In the genomic region with DNA sequence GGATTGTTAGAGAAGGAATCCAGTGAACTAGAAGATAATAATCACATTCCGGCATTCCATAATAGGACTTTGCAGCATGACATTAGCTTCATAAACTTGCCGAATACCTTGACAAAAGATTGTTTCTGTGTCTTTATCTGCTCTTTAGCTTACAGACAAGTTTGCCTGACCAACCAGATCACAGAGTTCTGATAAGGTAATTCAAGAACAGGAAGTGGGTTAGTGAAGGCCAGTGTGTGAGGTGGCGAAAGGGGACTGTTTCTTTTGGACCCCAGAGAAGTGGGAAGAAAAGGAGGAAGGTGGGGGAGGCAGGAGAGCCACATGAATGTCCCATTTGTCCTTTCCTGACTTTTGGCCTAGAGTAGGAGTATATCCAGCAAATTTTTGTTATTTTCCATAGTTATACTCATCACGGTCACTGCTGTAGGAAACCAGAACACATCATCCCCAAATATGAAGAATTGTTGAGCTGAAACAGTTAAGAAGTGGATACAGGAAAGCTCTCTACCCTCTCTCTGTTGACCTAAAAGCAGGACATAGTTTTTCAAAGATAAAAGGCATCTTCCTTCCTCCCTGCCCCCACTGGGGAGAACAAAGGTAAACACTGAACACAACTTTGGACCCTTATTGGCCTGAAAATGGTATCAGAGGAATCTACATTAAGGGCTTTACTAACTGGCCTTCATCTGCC, we compare ENCODE assay signal across 1 cellular context.
TF ChIP-seq lines count a peak whose summit lies in the region.

No MANE protein-coding gene starts in this region.

TF ChIP-seq in HepG2, 621 proteins besides CTCF, POLR2A, EP300 and RAD21 (continued from another document and continues in another):
- TF ChIP-seq, protein P1, sequence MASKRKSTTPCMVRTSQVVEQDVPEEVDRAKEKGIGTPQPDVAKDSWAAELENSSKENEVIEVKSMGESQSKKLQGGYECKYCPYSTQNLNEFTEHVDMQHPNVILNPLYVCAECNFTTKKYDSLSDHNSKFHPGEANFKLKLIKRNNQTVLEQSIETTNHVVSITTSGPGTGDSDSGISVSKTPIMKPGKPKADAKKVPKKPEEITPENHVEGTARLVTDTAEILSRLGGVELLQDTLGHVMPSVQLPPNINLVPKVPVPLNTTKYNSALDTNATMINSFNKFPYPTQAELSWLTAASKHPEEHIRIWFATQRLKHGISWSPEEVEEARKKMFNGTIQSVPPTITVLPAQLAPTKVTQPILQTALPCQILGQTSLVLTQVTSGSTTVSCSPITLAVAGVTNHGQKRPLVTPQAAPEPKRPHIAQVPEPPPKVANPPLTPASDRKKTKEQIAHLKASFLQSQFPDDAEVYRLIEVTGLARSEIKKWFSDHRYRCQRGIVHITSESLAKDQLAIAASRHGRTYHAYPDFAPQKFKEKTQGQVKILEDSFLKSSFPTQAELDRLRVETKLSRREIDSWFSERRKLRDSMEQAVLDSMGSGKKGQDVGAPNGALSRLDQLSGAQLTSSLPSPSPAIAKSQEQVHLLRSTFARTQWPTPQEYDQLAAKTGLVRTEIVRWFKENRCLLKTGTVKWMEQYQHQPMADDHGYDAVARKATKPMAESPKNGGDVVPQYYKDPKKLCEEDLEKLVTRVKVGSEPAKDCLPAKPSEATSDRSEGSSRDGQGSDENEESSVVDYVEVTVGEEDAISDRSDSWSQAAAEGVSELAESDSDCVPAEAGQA (IDR thresholded peaks at IDR 0.05; ENCODE audit: low read depth): 0 out of 2 replicates have a peak, but pooled peaks have one; percentile 42
- TF ChIP-seq, protein P1 (CRISPR knock-in tag; IDR thresholded peaks at IDR 0.05; ENCODE audit: borderline replicate concordance): no peak
- TF ChIP-seq ZNF589 (CRISPR knock-in tag; conservative IDR thresholded peaks at IDR 0.05) (no peak), ZNF678 (CRISPR knock-in tag; IDR thresholded peaks at IDR 0.05) (no peak), NONO (IDR thresholded peaks at IDR 0.05) (no peak), NONO (CRISPR knock-in tag; conservative IDR thresholded peaks at IDR 0.05) (peak; percentile 49), ZNF773 (CRISPR knock-in tag; IDR thresholded peaks at IDR 0.05; ENCODE audit: borderline replicate concordance) (no peak), ZNF788 (CRISPR knock-in tag; IDR thresholded peaks at IDR 0.05; ENCODE audit: borderline replicate concordance) (peak; percentile 45; the same call in 1 of the 2 replicates), ZNF883 (CRISPR knock-in tag; IDR thresholded peaks at IDR 0.05; ENCODE audit: not compliant biosample characterization) (no peak), MAF1 (CRISPR knock-in tag; IDR thresholded peaks at IDR 0.05; ENCODE audit: borderline replicate concordance) (no peak; the same call in 1 of the 2 replicates), CENPT (CRISPR knock-in tag; IDR thresholded peaks at IDR 0.05; ENCODE audit: low read depth) (no peak), ZNF772 (CRISPR knock-in tag; IDR thresholded peaks at IDR 0.05) (no peak), ATF7-NPFF (CRISPR knock-in tag; IDR thresholded peaks at IDR 0.05; ENCODE audit: low read depth) (peak; percentile 57; the same call in 1 of the 2 replicates), CREB1 (IDR thresholded peaks at IDR 0.05) (no peak), CREB1 (CRISPR knock-in tag; IDR thresholded peaks at IDR 0.05) (peak; percentile 75)
- TF ChIP-seq, protein P2, sequence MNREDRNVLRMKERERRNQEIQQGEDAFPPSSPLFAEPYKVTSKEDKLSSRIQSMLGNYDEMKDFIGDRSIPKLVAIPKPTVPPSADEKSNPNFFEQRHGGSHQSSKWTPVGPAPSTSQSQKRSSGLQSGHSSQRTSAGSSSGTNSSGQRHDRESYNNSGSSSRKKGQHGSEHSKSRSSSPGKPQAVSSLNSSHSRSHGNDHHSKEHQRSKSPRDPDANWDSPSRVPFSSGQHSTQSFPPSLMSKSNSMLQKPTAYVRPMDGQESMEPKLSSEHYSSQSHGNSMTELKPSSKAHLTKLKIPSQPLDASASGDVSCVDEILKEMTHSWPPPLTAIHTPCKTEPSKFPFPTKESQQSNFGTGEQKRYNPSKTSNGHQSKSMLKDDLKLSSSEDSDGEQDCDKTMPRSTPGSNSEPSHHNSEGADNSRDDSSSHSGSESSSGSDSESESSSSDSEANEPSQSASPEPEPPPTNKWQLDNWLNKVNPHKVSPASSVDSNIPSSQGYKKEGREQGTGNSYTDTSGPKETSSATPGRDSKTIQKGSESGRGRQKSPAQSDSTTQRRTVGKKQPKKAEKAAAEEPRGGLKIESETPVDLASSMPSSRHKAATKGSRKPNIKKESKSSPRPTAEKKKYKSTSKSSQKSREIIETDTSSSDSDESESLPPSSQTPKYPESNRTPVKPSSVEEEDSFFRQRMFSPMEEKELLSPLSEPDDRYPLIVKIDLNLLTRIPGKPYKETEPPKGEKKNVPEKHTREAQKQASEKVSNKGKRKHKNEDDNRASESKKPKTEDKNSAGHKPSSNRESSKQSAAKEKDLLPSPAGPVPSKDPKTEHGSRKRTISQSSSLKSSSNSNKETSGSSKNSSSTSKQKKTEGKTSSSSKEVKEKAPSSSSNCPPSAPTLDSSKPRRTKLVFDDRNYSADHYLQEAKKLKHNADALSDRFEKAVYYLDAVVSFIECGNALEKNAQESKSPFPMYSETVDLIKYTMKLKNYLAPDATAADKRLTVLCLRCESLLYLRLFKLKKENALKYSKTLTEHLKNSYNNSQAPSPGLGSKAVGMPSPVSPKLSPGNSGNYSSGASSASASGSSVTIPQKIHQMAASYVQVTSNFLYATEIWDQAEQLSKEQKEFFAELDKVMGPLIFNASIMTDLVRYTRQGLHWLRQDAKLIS (CRISPR knock-in tag; IDR thresholded peaks at IDR 0.05): no peak; the same call in 1 of the 2 replicates
- TF ChIP-seq, protein P3, sequence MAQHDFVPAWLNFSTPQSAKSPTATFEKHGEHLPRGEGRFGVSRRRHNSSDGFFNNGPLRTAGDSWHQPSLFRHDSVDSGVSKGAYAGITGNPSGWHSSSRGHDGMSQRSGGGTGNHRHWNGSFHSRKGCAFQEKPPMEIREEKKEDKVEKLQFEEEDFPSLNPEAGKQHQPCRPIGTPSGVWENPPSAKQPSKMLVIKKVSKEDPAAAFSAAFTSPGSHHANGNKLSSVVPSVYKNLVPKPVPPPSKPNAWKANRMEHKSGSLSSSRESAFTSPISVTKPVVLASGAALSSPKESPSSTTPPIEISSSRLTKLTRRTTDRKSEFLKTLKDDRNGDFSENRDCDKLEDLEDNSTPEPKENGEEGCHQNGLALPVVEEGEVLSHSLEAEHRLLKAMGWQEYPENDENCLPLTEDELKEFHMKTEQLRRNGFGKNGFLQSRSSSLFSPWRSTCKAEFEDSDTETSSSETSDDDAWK (CRISPR knock-in tag; IDR thresholded peaks at IDR 0.05): no peak
- TF ChIP-seq, protein P4, sequence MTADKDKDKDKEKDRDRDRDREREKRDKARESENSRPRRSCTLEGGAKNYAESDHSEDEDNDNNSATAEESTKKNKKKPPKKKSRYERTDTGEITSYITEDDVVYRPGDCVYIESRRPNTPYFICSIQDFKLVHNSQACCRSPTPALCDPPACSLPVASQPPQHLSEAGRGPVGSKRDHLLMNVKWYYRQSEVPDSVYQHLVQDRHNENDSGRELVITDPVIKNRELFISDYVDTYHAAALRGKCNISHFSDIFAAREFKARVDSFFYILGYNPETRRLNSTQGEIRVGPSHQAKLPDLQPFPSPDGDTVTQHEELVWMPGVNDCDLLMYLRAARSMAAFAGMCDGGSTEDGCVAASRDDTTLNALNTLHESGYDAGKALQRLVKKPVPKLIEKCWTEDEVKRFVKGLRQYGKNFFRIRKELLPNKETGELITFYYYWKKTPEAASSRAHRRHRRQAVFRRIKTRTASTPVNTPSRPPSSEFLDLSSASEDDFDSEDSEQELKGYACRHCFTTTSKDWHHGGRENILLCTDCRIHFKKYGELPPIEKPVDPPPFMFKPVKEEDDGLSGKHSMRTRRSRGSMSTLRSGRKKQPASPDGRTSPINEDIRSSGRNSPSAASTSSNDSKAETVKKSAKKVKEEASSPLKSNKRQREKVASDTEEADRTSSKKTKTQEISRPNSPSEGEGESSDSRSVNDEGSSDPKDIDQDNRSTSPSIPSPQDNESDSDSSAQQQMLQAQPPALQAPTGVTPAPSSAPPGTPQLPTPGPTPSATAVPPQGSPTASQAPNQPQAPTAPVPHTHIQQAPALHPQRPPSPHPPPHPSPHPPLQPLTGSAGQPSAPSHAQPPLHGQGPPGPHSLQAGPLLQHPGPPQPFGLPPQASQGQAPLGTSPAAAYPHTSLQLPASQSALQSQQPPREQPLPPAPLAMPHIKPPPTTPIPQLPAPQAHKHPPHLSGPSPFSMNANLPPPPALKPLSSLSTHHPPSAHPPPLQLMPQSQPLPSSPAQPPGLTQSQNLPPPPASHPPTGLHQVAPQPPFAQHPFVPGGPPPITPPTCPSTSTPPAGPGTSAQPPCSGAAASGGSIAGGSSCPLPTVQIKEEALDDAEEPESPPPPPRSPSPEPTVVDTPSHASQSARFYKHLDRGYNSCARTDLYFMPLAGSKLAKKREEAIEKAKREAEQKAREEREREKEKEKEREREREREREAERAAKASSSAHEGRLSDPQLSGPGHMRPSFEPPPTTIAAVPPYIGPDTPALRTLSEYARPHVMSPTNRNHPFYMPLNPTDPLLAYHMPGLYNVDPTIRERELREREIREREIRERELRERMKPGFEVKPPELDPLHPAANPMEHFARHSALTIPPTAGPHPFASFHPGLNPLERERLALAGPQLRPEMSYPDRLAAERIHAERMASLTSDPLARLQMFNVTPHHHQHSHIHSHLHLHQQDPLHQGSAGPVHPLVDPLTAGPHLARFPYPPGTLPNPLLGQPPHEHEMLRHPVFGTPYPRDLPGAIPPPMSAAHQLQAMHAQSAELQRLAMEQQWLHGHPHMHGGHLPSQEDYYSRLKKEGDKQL (CRISPR knock-in tag; IDR thresholded peaks at IDR 0.05; ENCODE audit: low read depth): peak; percentile 90
- TF ChIP-seq, protein P5, sequence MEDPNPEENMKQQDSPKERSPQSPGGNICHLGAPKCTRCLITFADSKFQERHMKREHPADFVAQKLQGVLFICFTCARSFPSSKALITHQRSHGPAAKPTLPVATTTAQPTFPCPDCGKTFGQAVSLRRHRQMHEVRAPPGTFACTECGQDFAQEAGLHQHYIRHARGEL (CRISPR knock-in tag; IDR thresholded peaks at IDR 0.05): no peak
- TF ChIP-seq, protein P6, sequence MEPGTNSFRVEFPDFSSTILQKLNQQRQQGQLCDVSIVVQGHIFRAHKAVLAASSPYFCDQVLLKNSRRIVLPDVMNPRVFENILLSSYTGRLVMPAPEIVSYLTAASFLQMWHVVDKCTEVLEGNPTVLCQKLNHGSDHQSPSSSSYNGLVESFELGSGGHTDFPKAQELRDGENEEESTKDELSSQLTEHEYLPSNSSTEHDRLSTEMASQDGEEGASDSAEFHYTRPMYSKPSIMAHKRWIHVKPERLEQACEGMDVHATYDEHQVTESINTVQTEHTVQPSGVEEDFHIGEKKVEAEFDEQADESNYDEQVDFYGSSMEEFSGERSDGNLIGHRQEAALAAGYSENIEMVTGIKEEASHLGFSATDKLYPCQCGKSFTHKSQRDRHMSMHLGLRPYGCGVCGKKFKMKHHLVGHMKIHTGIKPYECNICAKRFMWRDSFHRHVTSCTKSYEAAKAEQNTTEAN (CRISPR knock-in tag; conservative IDR thresholded peaks at IDR 0.05): peak; percentile 84
- TF ChIP-seq, protein P7, sequence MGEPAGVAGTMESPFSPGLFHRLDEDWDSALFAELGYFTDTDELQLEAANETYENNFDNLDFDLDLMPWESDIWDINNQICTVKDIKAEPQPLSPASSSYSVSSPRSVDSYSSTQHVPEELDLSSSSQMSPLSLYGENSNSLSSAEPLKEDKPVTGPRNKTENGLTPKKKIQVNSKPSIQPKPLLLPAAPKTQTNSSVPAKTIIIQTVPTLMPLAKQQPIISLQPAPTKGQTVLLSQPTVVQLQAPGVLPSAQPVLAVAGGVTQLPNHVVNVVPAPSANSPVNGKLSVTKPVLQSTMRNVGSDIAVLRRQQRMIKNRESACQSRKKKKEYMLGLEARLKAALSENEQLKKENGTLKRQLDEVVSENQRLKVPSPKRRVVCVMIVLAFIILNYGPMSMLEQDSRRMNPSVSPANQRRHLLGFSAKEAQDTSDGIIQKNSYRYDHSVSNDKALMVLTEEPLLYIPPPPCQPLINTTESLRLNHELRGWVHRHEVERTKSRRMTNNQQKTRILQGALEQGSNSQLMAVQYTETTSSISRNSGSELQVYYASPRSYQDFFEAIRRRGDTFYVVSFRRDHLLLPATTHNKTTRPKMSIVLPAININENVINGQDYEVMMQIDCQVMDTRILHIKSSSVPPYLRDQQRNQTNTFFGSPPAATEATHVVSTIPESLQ (CRISPR knock-in tag; conservative IDR thresholded peaks at IDR 0.05): no peak; the same call in 1 of the 2 replicates
